Comparison of ENCODE assay signal across 9 cellular contexts in genomic region chr21:46060596-46061061, GRCh38. TPM values are rescaled to one million over a fixed set of nuclear protein-coding genes. Genes with fewer than 3 reads are reported as not detected.
A peak's percentile ranks its signal among the peaks of the same experiment; 100 is the strongest.
DNase-seq lines count a peak whose midpoint lies in the region; ATAC-seq, FAIRE-seq and TF ChIP-seq lines count a peak whose summit lies in the region.
"Had no signal": no experiment of that assay in that cellular context is flagged by ENCODE, and none has a peak within 500 bp of the region (broad histone marks: within the 10 kb centered on the region; RNA-seq: fewer than 3 reads in every experiment).

No MANE protein-coding gene starts in this region.

- DNase-seq in PC-3 (peak; percentile 99), osteoblast (ENCODE audit: insufficient read length, low spot score, missing footprints) (peak; percentile 99), foreskin keratinocyte (no peak), DMS79 (lab: John Stamatoyannopoulos, UW) (no peak), RKO (ENCODE audit: low spot score) (no peak)

- TF ChIP-seq CTCF in PC-3 (conservative IDR thresholded peaks at IDR 0.05; ENCODE audit: low read depth, low read length) (no peak), osteoblast (IDR thresholded peaks at IDR 0.05; ENCODE audit: extremely low read depth, low read depth, low read length) (no peak), foreskin keratinocyte (conservative IDR thresholded peaks at IDR 0.05) (no peak)

- H3K4me1 ChIP-seq in ACC112 (ENCODE audit: control insufficient read depth, insufficient read depth, low read length, unreplicated experiment) (peaks cover 55% of the 10 kb centered on the region), PC-3 (ENCODE audit: insufficient read depth, low read length) (peaks cover 29% of the 10 kb centered on the region), osteoblast (ENCODE audit: insufficient read depth, low read length) (peaks cover 52% of the 10 kb centered on the region), foreskin keratinocyte (no peaks in the 10 kb centered on the region)

- peak overlapping the region; percentile 61 for H3K4me2 ChIP-seq in PC-3 (ENCODE audit: low read length)
- H3K4me2 ChIP-seq in osteoblast (ENCODE audit: insufficient read depth, low read length) = peak overlapping the region; percentile 47

- H3K27me3 ChIP-seq in ACC112 (ENCODE audit: insufficient read depth, low read length) = no peaks in the 10 kb centered on the region
- H3K27me3 ChIP-seq in PC-3 (ENCODE audit: low read length) = no peaks in the 10 kb centered on the region
- no peaks in the 10 kb centered on the region for H3K27me3 ChIP-seq in osteoblast (ENCODE audit: insufficient read depth, low read length)
- H3K27me3 ChIP-seq in foreskin keratinocyte = peaks cover 19% of the 10 kb centered on the region

- intact Hi-C loops in PC-3 (cut with micrococcal nuclease) = loop anchor here (5.0 kb wide), 1 partner anchor 37 kb away; the partner anchor contains the start of gene COL6A2

- peak; percentile 12 for FAIRE-seq in endometrium (lab: Jason Lieb, UNC)

- no peak overlapping the region; the same call in 1 of the 2 replicates for H3K4me3 ChIP-seq in ACC112 (ENCODE audit: low read depth, low read length)
- H3K4me3 ChIP-seq in PC-3 (ENCODE audit: low read length) = 0 out of 2 replicates have a peak overlapping the region, but pooled peaks have one; percentile 2
- H3K4me3 ChIP-seq in osteoblast (ENCODE audit: insufficient read depth, low read length) = peak overlapping the region; percentile 28
- H3K4me3 ChIP-seq: dorsolateral prefrontal cortex had no signal

- H4K20me1 ChIP-seq in PC-3 (ENCODE audit: low read length) (no peaks in the 10 kb centered on the region), osteoblast (ENCODE audit: insufficient read depth, low read length) (no peaks in the 10 kb centered on the region)

- CTCF ChIA-PET in PC-3 (lab: Charles Lee) = no interaction called here

- BruUV-seq in PC-3 (replicated peaks; lab: Mats Ljungman, UMichigan) = no TSS peak

- no peaks in the 10 kb centered on the region for H3K9me2 ChIP-seq in PC-3 (replicated peaks; ENCODE audit: low read length)

- no peaks in the 10 kb centered on the region for H3F3A ChIP-seq in PC-3 (ENCODE audit: low read length, unreplicated experiment)

- H3K36me3 ChIP-seq in ACC112 (ENCODE audit: insufficient read depth, low read length) = no peaks in the 10 kb centered on the region
- peaks cover 13% of the 10 kb centered on the region for H3K36me3 ChIP-seq in PC-3 (ENCODE audit: low read depth, low read length)
- H3K36me3 ChIP-seq in osteoblast (ENCODE audit: insufficient read depth, low read length) = no peaks in the 10 kb centered on the region

- peak overlapping the region; percentile 86 for H3K9ac ChIP-seq in PC-3 (ENCODE audit: low read length)

- POLR2A ChIA-PET in PC-3 (lab: Charles Lee; ENCODE audit: unreplicated experiment) = interaction anchor here (0.6 to 0.7 kb wide), 2 partner anchors 37 to 61 kb away, joined by 3 to 4 read pairs; no protein-coding TSS in a partner anchor

- no peak overlapping the region for H2AFZ ChIP-seq in ACC112 (ENCODE audit: low read length, unreplicated experiment)
- H2AFZ ChIP-seq in PC-3 (ENCODE audit: low read length) = no peak overlapping the region
- no peak overlapping the region for H2AFZ ChIP-seq in osteoblast (ENCODE audit: low read length)

- H3K9me3 ChIP-seq in PC-3 (ENCODE audit: low read length) (peaks cover 16% of the 10 kb centered on the region; the same call in 1 of the 2 replicates), osteoblast (ENCODE audit: low read depth, low read length) (no peaks in the 10 kb centered on the region)

- ATAC-seq in PC-3 = peak; percentile 84
- ATAC-seq in GM19452 (IDR thresholded peaks at IDR 0.05; ENCODE audit: unreplicated experiment) = no peak
- no peak for ATAC-seq in foreskin keratinocyte

- H3K79me2 ChIP-seq in ACC112 (ENCODE audit: control insufficient read depth, insufficient read depth, low read length, unreplicated experiment) = no peaks in the 10 kb centered on the region
- no peaks in the 10 kb centered on the region for H3K79me2 ChIP-seq in PC-3 (ENCODE audit: low read length)
- no peaks in the 10 kb centered on the region for H3K79me2 ChIP-seq in osteoblast (ENCODE audit: insufficient read depth, low read length)

- H3K27ac ChIP-seq in ACC112 (ENCODE audit: low read depth, low read length) = peak overlapping the region; percentile 100
- H3K27ac ChIP-seq in PC-3 (ENCODE audit: low read length) = peak overlapping the region; percentile 97
- H3K27ac ChIP-seq in osteoblast (ENCODE audit: low read depth, low read length) = peak overlapping the region; percentile 99
- no peak overlapping the region for H3K27ac ChIP-seq in foreskin keratinocyte

RNA-seq across cellular contexts. Expression of gene COL6A2, which starts 37.3 kb away (rescaled TPM):
- total RNA-seq in PC-3 (2014; rRNA removed) (521 and 654 TPM in 2 replicates), osteoblast (1,184 and 1,265 TPM in 2 replicates), foreskin keratinocyte (0.04 and 0.17 TPM in 2 replicates)
- 0.06 and 0.13 TPM in 2 replicates for polyA plus RNA-seq in foreskin keratinocyte

Comparison
In these comparisons a context has a peak if more than half of its experiments do, and no peak if none do; other contexts are left out.
1. DNase-seq: peak in PC-3 (single experiment) and osteoblast (single experiment); none in foreskin keratinocyte (0 of 2), DMS79 (single experiment) and RKO (single experiment).
2. RNA of gene COL6A2, which starts 37.3 kb away (total RNA-seq): 1,184 to 1,265 TPM in osteoblast and 521 to 654 TPM in PC-3; 0.04 to 0.17 TPM in foreskin keratinocyte; every median in the first group is over 100 times any median in the second.